In the genomic region with DNA sequence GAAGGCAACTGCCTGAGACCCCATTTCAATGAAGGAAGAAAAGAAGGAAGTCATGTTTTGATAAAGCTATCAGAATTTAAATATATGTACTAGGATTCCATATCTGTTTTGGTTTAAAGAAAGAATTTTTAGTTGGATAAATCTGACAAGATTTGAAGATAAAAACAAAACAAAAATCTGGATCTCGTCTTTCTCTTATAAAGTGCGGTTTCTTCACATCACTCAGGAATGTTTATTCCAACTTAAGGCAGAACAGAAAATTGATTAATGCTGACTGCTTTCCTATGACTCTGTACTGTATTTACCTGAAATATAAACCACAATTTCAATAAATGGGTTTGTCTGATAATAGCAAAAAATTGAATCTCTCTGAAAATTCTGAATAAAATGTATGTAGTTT, we compare ENCODE assay signal across 29 cellular contexts.
"Had no signal": no experiment of that assay in that cellular context is flagged by ENCODE, and none has a peak within 500 bp of the region (broad histone marks: within the 10 kb centered on the region; RNA-seq: fewer than 3 reads in every experiment).

No MANE protein-coding gene starts in this region.

- H3K4me1 Mint-ChIP-seq: activated CD4-positive, alpha-beta T cell treated with anti-CD3 and anti-CD28 coated beads, Interleukin-2, amount 10 ng/mL, durations not matched to agents 24 days and 14 days; activated naive CD8-positive, alpha-beta T cell treated with anti-CD3 and anti-CD28 coated beads for 36 hours; activated T-helper 17 cell treated with anti-CD3 and anti-CD28 coated beads, Interleukin-2, amount 50 U/mL, for 72 hours had no signal

- ATAC-seq: activated CD8-positive, alpha-beta T cell treated with anti-CD3 and anti-CD28 coated beads for 36 hours; activated T-cell treated with anti-CD3 and anti-CD28 coated beads, Interleukin-2, amount 50 U/mL, for 72 hours; activated T-helper 17 cell treated with anti-CD3 and anti-CD28 coated beads, Interleukin-2, amount 50 U/mL, for 72 hours; body of pancreas; Panc1 had no signal

- DNase-seq: activated CD4-positive, alpha-beta T cell treated with anti-CD3 and anti-CD28 coated beads, Interleukin-2, amount 10 ng/mL, durations not matched to agents 24 days and 14 days; activated CD4-positive, alpha-beta T cell treated with anti-CD3 and anti-CD28 coated beads, Interleukin-2, amount 50 U/mL, for 4 hours; activated CD4-positive, CD25-positive, alpha-beta regulatory T cell; activated CD8-positive, alpha-beta T cell treated with anti-CD3 and anti-CD28 coated beads for 36 hours; activated effector memory CD4-positive, alpha-beta T cell treated with anti-CD3 and anti-CD28 coated beads, Interleukin-2, amount 50 U/mL, for 16 hours; activated naive CD4-positive, alpha-beta T cell; activated naive CD4-positive, alpha-beta T cell treated with anti-CD3 and anti-CD28 coated beads, Interleukin-2, amount 50 U/mL, for 16 hours; activated naive CD8-positive, alpha-beta T cell treated with anti-CD3 and anti-CD28 coated beads for 36 hours; activated T-cell treated with anti-CD3 and anti-CD28 coated beads, Interleukin-2, amount 50 U/mL, for 1 hour; activated T-cell treated with anti-CD3 and anti-CD28 coated beads, Interleukin-2, amount 50 U/mL, for 72 hours; amygdala; body of pancreas; MM.1S; MV-4-11; NCI-H1092; NCI-H187 treated with DMSO at 0.1 percent for 48 hours; NCI-H2081; NCI-H2171 treated with DMSO at 0.1 percent for 48 hours; NCI-H2227 treated with DMSO at 0.1 percent for 48 hours; NCI-H446; NCI-H524; NCI-H69; NCI-H82; SHP77 treated with DMSO at 0.1 percent for 48 hours; SW 1271; T1000; WERI-Rb-1 had no signal

- H3K27me3 Mint-ChIP-seq: activated CD4-positive, alpha-beta T cell treated with anti-CD3 and anti-CD28 coated beads, Interleukin-2, amount 10 ng/mL, durations not matched to agents 24 days and 14 days; activated CD8-positive, alpha-beta T cell treated with anti-CD3 and anti-CD28 coated beads for 36 hours; activated naive CD8-positive, alpha-beta T cell treated with anti-CD3 and anti-CD28 coated beads for 36 hours; activated T-helper 17 cell treated with anti-CD3 and anti-CD28 coated beads, Interleukin-2, amount 50 U/mL, for 72 hours had no signal

- H3K27ac Mint-ChIP-seq: activated CD4-positive, alpha-beta T cell treated with anti-CD3 and anti-CD28 coated beads, Interleukin-2, amount 10 ng/mL, durations not matched to agents 24 days and 14 days; activated CD8-positive, alpha-beta T cell treated with anti-CD3 and anti-CD28 coated beads for 36 hours; activated naive CD8-positive, alpha-beta T cell treated with anti-CD3 and anti-CD28 coated beads for 36 hours; activated T-cell treated with anti-CD3 and anti-CD28 coated beads, Interleukin-2, amount 50 U/mL, for 72 hours; activated T-helper 17 cell treated with anti-CD3 and anti-CD28 coated beads, Interleukin-2, amount 50 U/mL, for 72 hours had no signal

- H3K4me3 Mint-ChIP-seq: activated CD4-positive, alpha-beta T cell treated with anti-CD3 and anti-CD28 coated beads, Interleukin-2, amount 10 ng/mL, durations not matched to agents 24 days and 14 days; activated CD8-positive, alpha-beta T cell treated with anti-CD3 and anti-CD28 coated beads for 36 hours; activated naive CD8-positive, alpha-beta T cell treated with anti-CD3 and anti-CD28 coated beads for 36 hours; activated T-cell treated with anti-CD3 and anti-CD28 coated beads, Interleukin-2, amount 50 U/mL, for 72 hours; activated T-helper 17 cell treated with anti-CD3 and anti-CD28 coated beads, Interleukin-2, amount 50 U/mL, for 72 hours had no signal

- H3K36me3 Mint-ChIP-seq: activated naive CD8-positive, alpha-beta T cell treated with anti-CD3 and anti-CD28 coated beads for 36 hours had no signal

- H3K9me3 Mint-ChIP-seq: activated CD4-positive, alpha-beta T cell treated with anti-CD3 and anti-CD28 coated beads, Interleukin-2, amount 10 ng/mL, durations not matched to agents 24 days and 14 days; activated CD8-positive, alpha-beta T cell treated with anti-CD3 and anti-CD28 coated beads for 36 hours; activated T-cell treated with anti-CD3 and anti-CD28 coated beads, Interleukin-2, amount 50 U/mL, for 72 hours; activated T-helper 17 cell treated with anti-CD3 and anti-CD28 coated beads, Interleukin-2, amount 50 U/mL, for 72 hours had no signal
